8 cellular contexts compared by ENCODE assay signal in genomic region chr19:52734893-52735661, GRCh38. TPM values are rescaled to one million over a fixed set of nuclear protein-coding genes. Genes with fewer than 3 reads are reported as not detected.
DNase-seq lines count a peak whose midpoint lies in the region; ATAC-seq and TF ChIP-seq lines count a peak whose summit lies in the region.

Gene ZNF611 (minus strand): TSS chr19:52735044. CDS start chr19:52715894, 19,150 bp downstream.

- peak within 1 kb of the TSS; percentile 70 for H3K9ac ChIP-seq in OCI-LY1 (ENCODE audit: low read length)

- DNase-seq in D341Med (ENCODE audit: low spot score) (peak; percentile 97), HuH-7 (ENCODE audit: low spot score) (peak; percentile 87), endothelial cell (ENCODE audit: low spot score) (peak; percentile 99), midbrain (lab: John Stamatoyannopoulos, UW) (peak; percentile 93)
- peak; percentile 99 for DNase-seq in activated CD8-positive, alpha-beta memory T cell treated with anti-CD3 and anti-CD28 coated beads, Interleukin-2, amount 50 U/mL, for 48 hours
- DNase-seq in stimulated activated CD8-positive, alpha-beta memory T cell treated with anti-CD3 and anti-CD28 coated beads, Interleukin-2, amount 100 ng/mL, for 1 hour (ENCODE audit: low read depth in 2 of 2) = peak; percentile 99

- peaks cover 13% of the 10 kb centered on the region for H3K4me1 Mint-ChIP-seq in endothelial cell (ENCODE audit: unreplicated experiment)

- H3K79me2 ChIP-seq in OCI-LY1 (ENCODE audit: insufficient read depth, low read length) = no peaks in the 10 kb centered on the region

- H3K27me3 Mint-ChIP-seq in endothelial cell (ENCODE audit: unreplicated experiment) = peaks cover 7% of the 10 kb centered on the region

- peaks cover 13% of the 10 kb centered on the region for H3K4me1 ChIP-seq in OCI-LY1 (ENCODE audit: insufficient read depth, low read length, severe bottlenecking)

- H3K27ac ChIP-seq in OCI-LY1 (ENCODE audit: low read depth, low read length, poor library complexity, severe bottlenecking) = peak within 1 kb of the TSS; percentile 21

- H3K4me3 ChIP-seq in OCI-LY1 (ENCODE audit: low read depth, low read length, poor library complexity, severe bottlenecking) = peak within 1 kb of the TSS; percentile 78

- no peaks in the 10 kb centered on the region for H3K27me3 ChIP-seq in OCI-LY1 (ENCODE audit: insufficient read depth, low read length)

- peak within 1 kb of the TSS; percentile 98 for H3K27ac Mint-ChIP-seq in endothelial cell (ENCODE audit: unreplicated experiment)

- H3F3A ChIP-seq in OCI-LY1 (ENCODE audit: insufficient read depth, low read length) = no peaks in the 10 kb centered on the region

- peak within 1 kb of the TSS; percentile 86 for H3K4me2 ChIP-seq in OCI-LY1 (ENCODE audit: low read length)

- H3K9me3 ChIP-seq in OCI-LY1 (ENCODE audit: low read length) = no peaks in the 10 kb centered on the region

- H3K36me3 ChIP-seq in OCI-LY1 (ENCODE audit: insufficient read depth, low read length) = peaks cover 19% of the 10 kb centered on the region; the same call in 1 of the 2 replicates

- H3K4me3 Mint-ChIP-seq in endothelial cell (ENCODE audit: unreplicated experiment) = peak within 1 kb of the TSS; percentile 92

- H3K9me2 ChIP-seq in OCI-LY1 (ENCODE audit: low read depth, low read length) = no peaks in the 10 kb centered on the region

- ATAC-seq in GM21423 (IDR thresholded peaks at IDR 0.05; ENCODE audit: unreplicated experiment) = peak; percentile 93

- TF ChIP-seq CTCF in OCI-LY1 (IDR thresholded peaks at IDR 0.05; ENCODE audit: low read length) (peak; percentile 37; the same call in 1 of the 2 replicates), endothelial cell (IDR thresholded peaks at IDR 0.05; ENCODE audit: unreplicated experiment) (peak; percentile 35)

- peaks cover 7% of the 10 kb centered on the region for H3K36me3 Mint-ChIP-seq in endothelial cell (ENCODE audit: low read depth, unreplicated experiment)

- H2AFZ ChIP-seq in OCI-LY1 (ENCODE audit: low read length) = peak within 1 kb of the TSS; percentile 50; the same call in 1 of the 2 replicates

- no peaks in the 10 kb centered on the region for H3K9me3 Mint-ChIP-seq in endothelial cell (ENCODE audit: unreplicated experiment)

- no peaks in the 10 kb centered on the region for H4K20me1 ChIP-seq in OCI-LY1 (ENCODE audit: insufficient read depth, low read length)

RNA-seq across cellular contexts. Expression of gene ZNF611, which starts in this region (rescaled TPM):
- 29.9 TPM for total RNA-seq in endothelial cell (ENCODE audit: unreplicated experiment)

Comparison
In these comparisons a context has a peak if more than half of its experiments do, and no peak if none do; other contexts are left out.
1. Peak in every context shown above with its lines: DNase-seq, ATAC-seq, H3K4me3 ChIP-seq and H3K27ac ChIP-seq.